Comparison of ENCODE assay signal across 14 cellular contexts in the genomic region with DNA sequence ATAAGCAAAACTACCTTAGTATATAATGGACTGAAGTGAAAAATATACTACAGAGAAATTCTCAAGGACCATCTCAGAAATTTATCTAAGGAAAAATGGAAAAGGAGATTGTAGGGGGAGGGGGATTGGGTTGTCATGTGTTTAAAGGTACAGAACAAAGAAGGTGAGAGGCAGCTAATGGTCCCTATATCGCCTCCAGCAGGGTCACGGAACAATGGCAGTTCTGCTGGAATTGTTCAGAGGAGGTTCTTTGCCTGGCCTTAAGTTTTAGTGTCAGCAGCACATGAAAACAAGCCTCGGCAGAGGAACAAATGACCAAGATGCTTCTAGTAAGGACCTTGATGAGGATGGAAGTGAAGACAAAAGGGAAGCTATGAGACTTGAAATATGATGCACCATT.
"Had no signal": no experiment of that assay in that cellular context is flagged by ENCODE, and none has a peak within 500 bp of the region (broad histone marks: within the 10 kb centered on the region; RNA-seq: fewer than 3 reads in every experiment).

No MANE protein-coding gene starts in this region.

- H3K27ac ChIP-seq: cardiac muscle cell, hepatocyte, left lung, tibial artery had no signal

- H3K9me3 ChIP-seq: left lung, right atrium auricular region, tibial artery had no signal

- H3K4me1 ChIP-seq: left lung, tibial artery had no signal

- H3K4me3 ChIP-seq: cardiac muscle cell, hepatocyte, left lung, right atrium auricular region, tibial artery had no signal

- H3K36me3 ChIP-seq: cardiac muscle cell, left lung, right atrium auricular region, tibial artery had no signal

- H3K27me3 ChIP-seq: cardiac muscle cell, hepatocyte, left lung, right atrium auricular region, tibial artery had no signal

- H3K4me2 ChIP-seq: hepatocyte had no signal

- DNase-seq: activated B cell treated with CpG ODN at 0.5 μM for 24 hours; activated CD4-positive, alpha-beta memory T cell treated with anti-CD3 and anti-CD28 coated beads for 36 hours; activated CD4-positive, alpha-beta T cell treated with anti-CD3 and anti-CD28 coated beads for 4 hours; activated CD8-positive, alpha-beta memory T cell treated with anti-CD3 and anti-CD28 coated beads, Interleukin-2, amount 10 ng/mL, durations not matched to agents 7 days and 5 days; activated naive CD4-positive, alpha-beta T cell; activated naive CD8-positive, alpha-beta T cell treated with anti-CD3 and anti-CD28 coated beads for 36 hours; effector memory CD4-positive, alpha-beta T cell; left lung; stimulated activated CD4-positive, alpha-beta T cell treated with anti-CD3 and anti-CD28 coated beads, Interleukin-2, amount 100 ng/mL, for 24 hours; stimulated activated naive CD4-positive, alpha-beta T cell treated with Interleukin-2 at 50 U/mL for 16 hours; tibial artery had no signal

- H2AFZ ChIP-seq: hepatocyte had no signal

- H3K79me2 ChIP-seq: hepatocyte had no signal

- ATAC-seq: activated CD8-positive, alpha-beta memory T cell treated with anti-CD3 and anti-CD28 coated beads, Interleukin-2, amount 10 ng/mL, durations not matched to agents 7 days and 5 days had no signal
